Comparison of ENCODE assay signal across 18 cellular contexts in the genomic region with DNA sequence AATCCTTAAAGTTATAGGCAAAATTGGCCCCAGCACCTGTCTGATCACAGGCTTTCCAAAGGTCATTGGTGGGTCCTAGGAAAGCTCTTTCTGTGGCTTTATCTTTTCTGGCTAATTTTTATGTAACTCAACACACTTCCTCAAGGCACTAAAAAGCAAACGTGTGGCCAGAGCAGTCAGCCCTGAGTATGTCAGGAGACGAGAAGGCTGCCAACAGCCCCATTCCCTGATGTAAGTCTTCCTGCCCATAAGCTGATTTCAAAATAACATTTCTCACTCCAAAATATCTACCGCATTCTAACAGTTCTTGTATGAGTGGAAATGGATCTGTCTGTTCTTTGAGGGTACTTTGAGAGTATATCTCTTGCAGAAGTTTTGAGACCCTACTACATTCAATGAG.
"Had no signal": no experiment of that assay in that cellular context is flagged by ENCODE, and none has a peak within 500 bp of the region (broad histone marks: within the 10 kb centered on the region; RNA-seq: fewer than 3 reads in every experiment).

No MANE protein-coding gene starts in this region.

- H3K4me3 ChIP-seq: gastrocnemius medialis, mucosa of descending colon, pancreas, sigmoid colon, smooth muscle cell, stomach, uterus had no signal

- DNase-seq: activated CD4-positive, alpha-beta memory T cell treated with anti-CD3 and anti-CD28 coated beads, Interleukin-2, amount 10 ng/mL, durations not matched to agents 7 days and 5 days; activated CD4-positive, alpha-beta T cell treated with anti-CD3 and anti-CD28 coated beads, Interleukin-2, amount 10 ng/mL, durations not matched to agents 24 days and 14 days; activated effector memory CD4-positive, alpha-beta T cell treated with anti-CD3 and anti-CD28 coated beads, Interleukin-2, amount 50 U/mL, for 16 hours; activated naive CD4-positive, alpha-beta T cell treated with anti-CD3 and anti-CD28 coated beads, Interleukin-2, amount 10 ng/mL, durations not matched to agents 7 days and 5 days; islet precursor cell; left cardiac atrium; mucosa of descending colon; nephron progenitor cell; pancreas; sigmoid colon; stimulated activated CD4-positive, alpha-beta T cell treated with anti-CD3 and anti-CD28 coated beads, Interleukin-15, amount 100 ng/mL, for 24 hours; stomach; trophoblast cell; uterus had no signal

- H3K36me3 ChIP-seq: gastrocnemius medialis, pancreas, sigmoid colon, stomach, uterus had no signal

- ATAC-seq: activated CD4-positive, CD25-positive, alpha-beta regulatory T cell treated with anti-CD3 and anti-CD28 coated beads, Interleukin-2, amount 50 U/mL, for 24 hours; gastrocnemius medialis; left cardiac atrium; mucosa of descending colon; pancreas; stimulated activated memory B cell treated with anti-CD40 and anti-IgM and Interleukin-4, amounts not matched to agents 10 μg/mL and 1 μg/mL and 100 μg/mL, for 72 hours had no signal

- H3K9me3 ChIP-seq: mucosa of descending colon, pancreas had no signal

- H3K27me3 ChIP-seq: gastrocnemius medialis, sigmoid colon, stomach, uterus had no signal
